In genomic region chr19:11406703-11407236, GRCh38 we compare ENCODE assay signal across 1 cellular context.
A peak's percentile ranks its signal among the peaks of the same experiment; 100 is the strongest.
TF ChIP-seq lines count a peak whose summit lies in the region.

No MANE protein-coding gene starts in this region.

TF ChIP-seq in HEK293, 187 proteins besides CTCF, POLR2A, EP300 and RAD21:
- peak; percentile 49; the same call in 1 of the 2 replicates for TF ChIP-seq ZNF768 (tag by site-specific recombination; IDR thresholded peaks at IDR 0.05)
